Comparison of ENCODE assay signal across 27 cellular contexts in genomic region chr4:134174271-134174670, GRCh38. TPM values are rescaled to one million over a fixed set of nuclear protein-coding genes. Genes with fewer than 3 reads are reported as not detected.
DNase-seq lines count a peak whose midpoint lies in the region; ATAC-seq, FAIRE-seq and TF ChIP-seq lines count a peak whose summit lies in the region.
"Had no signal": no experiment of that assay in that cellular context is flagged by ENCODE, and none has a peak within 500 bp of the region (broad histone marks: within the 10 kb centered on the region; RNA-seq: fewer than 3 reads in every experiment).

No MANE protein-coding gene starts in this region.

- TF ChIP-seq CTCF in PC-3 (conservative IDR thresholded peaks at IDR 0.05; ENCODE audit: low read depth, low read length) (no peak), epithelial cell of esophagus (IDR thresholded peaks at IDR 0.05; ENCODE audit: insufficient read depth, low read depth, low read length, missing control alignments) (no peak)

- H3K79me2 ChIP-seq in PC-3 (ENCODE audit: low read length) (no peaks in the 10 kb centered on the region), mesendoderm (ENCODE audit: control insufficient read depth, insufficient read depth, low read length) (no peaks in the 10 kb centered on the region)

- H3K9me2 ChIP-seq in PC-3 (replicated peaks; ENCODE audit: low read length): no peaks in the 10 kb centered on the region

- no peaks in the 10 kb centered on the region for H3F3A ChIP-seq in PC-3 (ENCODE audit: low read length, unreplicated experiment)

- no TSS peak for BruUV-seq in PC-3 (replicated peaks; lab: Mats Ljungman, UMichigan)

- no CpG with 5 or more reads among the region's 1 CpG for WGBS in mesendoderm (ENCODE audit: extremely low coverage, insufficient coverage, low lambda C conversion rate)

- no peaks in the 10 kb centered on the region for H3K27me3 ChIP-seq in PC-3 (ENCODE audit: low read length)
- H3K27me3 ChIP-seq in mesendoderm (ENCODE audit: insufficient read depth, low read length, poor library complexity): no peaks in the 10 kb centered on the region
- H3K27me3 ChIP-seq: BE2C, BLaER1 had no signal

- H4K20me1 ChIP-seq in PC-3 (ENCODE audit: low read length): no peaks in the 10 kb centered on the region
- H4K20me1 ChIP-seq: BLaER1 had no signal

- no peak overlapping the region for H3K18ac ChIP-seq in mesendoderm (ENCODE audit: low read length)

- H3K9ac ChIP-seq in PC-3 (ENCODE audit: low read length) (no peak overlapping the region), mesendoderm (ENCODE audit: low read length) (no peak overlapping the region)
- H3K9ac ChIP-seq: BLaER1 had no signal

- no peak overlapping the region for H4K8ac ChIP-seq in mesendoderm (ENCODE audit: low read depth, low read length)

- DNase-seq in ELR (ENCODE audit: low read depth) (peak; percentile 13), PC-3 (peak; percentile 11), epithelial cell of esophagus (ENCODE audit: low read depth) (peak; percentile 38), urothelium cell line (ENCODE audit: low spot score) (peak; percentile 1), NCI-H82 (lab: John Stamatoyannopoulos, UW) (no peak), mesendoderm (no peak), medulla oblongata (ENCODE audit: extremely low spot score) (no peak)
- DNase-seq: 8988T; ACHN; BE2C; C1 segment of cervical spinal cord; CD4-positive, alpha-beta memory T cell; CD4-positive, CD25-positive, alpha-beta regulatory T cell; CD8-positive, alpha-beta memory T cell; COR-L47; DMS 273 treated with DMSO at 0.1 percent for 48 hours; DMS153; DMS53; DMS79; DND-41; GDM1 had no signal

- intact Hi-C loops in PC-3 (cut with micrococcal nuclease): no loop called here

- CTCF ChIA-PET in PC-3 (lab: Charles Lee): interaction anchor here (0.5 kb wide), 1 partner anchor 149 kb away, joined by 4 read pairs; no protein-coding TSS in a partner anchor

- H3K4me1 ChIP-seq in PC-3 (ENCODE audit: insufficient read depth, low read length): no peaks in the 10 kb centered on the region
- no peaks in the 10 kb centered on the region for H3K4me1 ChIP-seq in mesendoderm (ENCODE audit: control insufficient read depth, low read depth, low read length)
- H3K4me1 ChIP-seq: BE2C, BLaER1 had no signal

- no peak overlapping the region for H4K5ac ChIP-seq in mesendoderm (ENCODE audit: low read length)

- no peak for FAIRE-seq in urothelium cell line (lab: Jason Lieb, UNC)
- FAIRE-seq: GM12878, GM12892, GM19239 had no signal

- H3K79me1 ChIP-seq in mesendoderm (ENCODE audit: low read length): no peaks in the 10 kb centered on the region

- no peak overlapping the region for H3K56ac ChIP-seq in mesendoderm (ENCODE audit: low read length)

- no peak overlapping the region for H3K23ac ChIP-seq in mesendoderm (ENCODE audit: low read length)

- H3K4me2 ChIP-seq in PC-3 (ENCODE audit: low read length): no peak overlapping the region
- H3K4me2 ChIP-seq in mesendoderm (ENCODE audit: low read length): no peak overlapping the region
- H3K4me2 ChIP-seq: BLaER1 had no signal

- no peaks in the 10 kb centered on the region for H3K9me3 ChIP-seq in PC-3 (ENCODE audit: low read length)
- H3K9me3 ChIP-seq: BE2C had no signal

- H3K36me3 ChIP-seq in PC-3 (ENCODE audit: low read depth, low read length) (no peaks in the 10 kb centered on the region), mesendoderm (ENCODE audit: control insufficient read depth, insufficient read depth, low read length) (no peaks in the 10 kb centered on the region)
- H3K36me3 ChIP-seq: BE2C, BLaER1 had no signal

- no peak overlapping the region for H3K27ac ChIP-seq in PC-3 (ENCODE audit: low read length)
- H3K27ac ChIP-seq in mesendoderm (ENCODE audit: low read depth, low read length): no peak overlapping the region
- H3K27ac ChIP-seq: BLaER1 had no signal

- ATAC-seq in PC-3: no peak
- no peak for ATAC-seq in GM18505 (IDR thresholded peaks at IDR 0.05; ENCODE audit: unreplicated experiment)
- ATAC-seq: GM12878 had no signal

- no peak overlapping the region for H2BK5ac ChIP-seq in mesendoderm (ENCODE audit: low read length)

- no peak for TF ChIP-seq POLR2A in GM18505 (IDR thresholded peaks at IDR 0.05; ENCODE audit: borderline replicate concordance, extremely low read depth, insufficient read depth, insufficient read length)

- H2BK120ac ChIP-seq in mesendoderm (ENCODE audit: low read depth, low read length): no peak overlapping the region

- no peak overlapping the region for H2AK5ac ChIP-seq in mesendoderm (ENCODE audit: low read length)

- POLR2A ChIA-PET in PC-3 (lab: Charles Lee; ENCODE audit: unreplicated experiment): no interaction called here

- no peak overlapping the region for H3K4me3 ChIP-seq in PC-3 (ENCODE audit: low read length)
- no peak overlapping the region for H3K4me3 ChIP-seq in epithelial cell of esophagus (ENCODE audit: low read length)
- H3K4me3 ChIP-seq in mesendoderm (ENCODE audit: low read length): no peak overlapping the region
- H3K4me3 ChIP-seq: BLaER1, GM12878 had no signal

- H2AFZ ChIP-seq in PC-3 (ENCODE audit: low read length): no peak overlapping the region

- no peak overlapping the region for H3K4ac ChIP-seq in mesendoderm (ENCODE audit: low read depth, low read length)

- no peak overlapping the region for H2BK15ac ChIP-seq in mesendoderm (replicated peaks; ENCODE audit: low read depth)

RNA-seq across cellular contexts. Expression of gene PABPC4L, which starts 27.3 kb away (rescaled TPM):
- 0.47 and 1.2 TPM in 2 replicates for total RNA-seq in PC-3 (2014; rRNA removed)
- polyA plus RNA-seq in mesendoderm (2013, experiment 1 of 2): 3.8 TPM
- polyA plus RNA-seq in mesendoderm (2013, experiment 2 of 2): 4.4 TPM
- total RNA-seq: CD4-positive, alpha-beta memory T cell; CD4-positive, CD25-positive, alpha-beta regulatory T cell; CD8-positive, alpha-beta memory T cell; GM12878 had no signal
- polyA plus RNA-seq: CD14-positive monocyte; CD4-positive, alpha-beta memory T cell; CD4-positive, CD25-positive, alpha-beta regulatory T cell; CD8-positive, alpha-beta memory T cell; GM12878 had no signal

Comparison
In these comparisons a context has a peak if more than half of its experiments do, and no peak if none do; other contexts are left out.
1. DNase-seq: peak in ELR (single experiment), PC-3 (single experiment), epithelial cell of esophagus (single experiment) and urothelium cell line (single experiment); none in NCI-H82 (single experiment), mesendoderm (single experiment) and medulla oblongata (single experiment).